Comparison of ENCODE assay signal across 8 cellular contexts in genomic region chr11:8963569-8964323, GRCh38. TPM values are rescaled to one million over a fixed set of nuclear protein-coding genes. Genes with fewer than 3 reads are reported as not detected.
DNase-seq lines count a peak whose midpoint lies in the region; ATAC-seq and TF ChIP-seq lines count a peak whose summit lies in the region.

No MANE protein-coding gene starts in this region.

- H3K4me2 ChIP-seq in DND-41 (ENCODE audit: insufficient read depth, low read length) (peak overlapping the region; percentile 98), KMS-11 (peak overlapping the region; percentile 46)

- TF ChIP-seq EP300 in ovary (IDR thresholded peaks at IDR 0.05) (no peak), transverse colon (IDR thresholded peaks at IDR 0.05; ENCODE audit: low read depth) (no peak)

- H3K27ac ChIP-seq in DND-41 (ENCODE audit: low read length) = peak overlapping the region; percentile 83
- H3K27ac ChIP-seq in KMS-11 = peak overlapping the region; percentile 88
- peak overlapping the region; percentile 58 to 83 for H3K27ac ChIP-seq in ovary
- peak overlapping the region; percentile 93 to 99 (median 96) for H3K27ac ChIP-seq in transverse colon

- H3K4me1 Mint-ChIP-seq in activated naive CD4-positive, alpha-beta T cell treated with anti-CD3 and anti-CD28 coated beads for 36 hours (ENCODE audit: low read depth) = peaks cover 33% of the 10 kb centered on the region

- peak overlapping the region; percentile 92 for H2AFZ ChIP-seq in DND-41 (ENCODE audit: low read depth, low read length)
- peak overlapping the region; percentile 96 for H2AFZ ChIP-seq in KMS-11 (ENCODE audit: low read depth)

- peaks cover 3% of the 10 kb centered on the region for H3K36me3 ChIP-seq in DND-41 (ENCODE audit: insufficient read depth, low read length)
- no peaks in the 10 kb centered on the region for H3K36me3 ChIP-seq in KMS-11 (ENCODE audit: insufficient read depth)
- no peaks in the 10 kb centered on the region for H3K36me3 ChIP-seq in ovary
- no peaks in the 10 kb centered on the region for H3K36me3 ChIP-seq in transverse colon

- ATAC-seq in DND-41 (ENCODE audit: insufficient read depth, low read depth) = peak; percentile 79
- peak; percentile 66 for ATAC-seq in GM21786 (IDR thresholded peaks at IDR 0.05; ENCODE audit: unreplicated experiment)

- WGBS in ovary, 3 donors = 2 to 4% (median 2%) methylated on average over 36 to 39 of the region's 39 CpGs
- WGBS in transverse colon (ENCODE audit: low coverage in 1 of 2), 2 donors = 2 to 6% methylated on average over 3 to 34 of the region's 39 CpGs

- no peaks in the 10 kb centered on the region for H3K9me3 Mint-ChIP-seq in activated naive CD4-positive, alpha-beta T cell treated with anti-CD3 and anti-CD28 coated beads for 36 hours

- H3K79me2 ChIP-seq in DND-41 (ENCODE audit: insufficient read depth, low read length) (peaks cover 42% of the 10 kb centered on the region), KMS-11 (ENCODE audit: insufficient read depth, low read depth) (peaks cover 32% of the 10 kb centered on the region; the same call in 1 of the 2 replicates)

- H3K27me3 Mint-ChIP-seq in activated naive CD4-positive, alpha-beta T cell treated with anti-CD3 and anti-CD28 coated beads for 36 hours (ENCODE audit: low read depth) = no peaks in the 10 kb centered on the region

- TF ChIP-seq POLR2A in Raji (IDR thresholded peaks at IDR 0.05; ENCODE audit: insufficient read depth, low read depth, low read length) (peak; percentile 71), ovary (IDR thresholded peaks at IDR 0.05) (no peak), transverse colon (IDR thresholded peaks at IDR 0.05) (no peak)

- TF ChIP-seq CTCF in DND-41 (IDR thresholded peaks at IDR 0.05; ENCODE audit: borderline replicate concordance, extremely low read depth, low read length, poor library complexity, severe bottlenecking) = no peak
- TF ChIP-seq CTCF in KMS-11 (conservative IDR thresholded peaks at IDR 0.05; ENCODE audit: low read depth, low read length) = no peak
- no peak for TF ChIP-seq CTCF in ovary (IDR thresholded peaks at IDR 0.05)
- TF ChIP-seq CTCF in transverse colon (IDR thresholded peaks at IDR 0.05) = no peak

- H3K27ac Mint-ChIP-seq in activated naive CD4-positive, alpha-beta T cell treated with anti-CD3 and anti-CD28 coated beads for 36 hours = peak overlapping the region; percentile 88

- CTCF ChIA-PET in activated naive CD4-positive, alpha-beta T cell treated with anti-CD3 and anti-CD28 coated beads for 36 hours (lab: Charles Lee) = interaction anchor here (0.6 to 1.4 kb wide), 3 partner anchors 174 to 796 kb away, joined by 3 to 11 read pairs (median 3); no protein-coding TSS in a partner anchor

- in situ Hi-C loops in transverse colon (cut with MboI; ENCODE audit: low pct_ligation_motif_present in 1 of 4, low pct_unique_long_range_greater_than_20kb in 1 of 4, low sequenced_read_pairs in 3 of 4) = loop anchor here in 3 of 4 donors (25.0 kb wide), 1 partner anchor 276 kb away; the partner anchor contains the start of genes RPL27A (in 3 of the 3) and TRIM66 (in 3 of the 3)

- H3K9ac ChIP-seq in DND-41 (ENCODE audit: low read depth, low read length) (peak overlapping the region; percentile 85), KMS-11 (peak overlapping the region; percentile 94)

- H3K4me3 ChIP-seq in DND-41 (ENCODE audit: low read depth in 1 of 2, low read length in 2 of 2) (peak overlapping the region; percentile 52 to 84), KMS-11 (IDR thresholded peaks at IDR 0.05; ENCODE audit: insufficient read depth, low read depth, low read length) (peak overlapping the region; percentile 2), ovary (peak overlapping the region; percentile 88), transverse colon (peak overlapping the region; percentile 61 to 87 (median 78))

- intact Hi-C loops in activated naive CD4-positive, alpha-beta T cell treated with anti-CD3 and anti-CD28 coated beads for 36 hours (cut with micrococcal nuclease) = loop anchor here (1.0 to 5.0 kb wide), 7 partner anchors 38 to 351 kb away; partner anchors contain the start of genes RPL27A, TMEM41B and TRIM66
- intact Hi-C loops in ovary (cut with DNase I) (loop anchor here in 3 of 4 donors (2.0 to 10.0 kb wide), 4 partner anchors 53 to 739 kb away; partner anchors contain the start of gene AKIP1 (in 1 of the 3)), transverse colon (cut with DNase I; ENCODE audit: low total_unique reads) (loop anchor here (5.0 kb wide), 2 partner anchors 51 to 281 kb away; partner anchors contain the start of genes AKIP1, RPL27A and TRIM66)

- H4K20me1 ChIP-seq in DND-41 (ENCODE audit: insufficient read depth, low read length) (peaks cover 4% of the 10 kb centered on the region), KMS-11 (ENCODE audit: insufficient read depth) (no peaks in the 10 kb centered on the region)

- peak overlapping the region; percentile 98 for H3K4me3 Mint-ChIP-seq in activated naive CD4-positive, alpha-beta T cell treated with anti-CD3 and anti-CD28 coated beads for 36 hours

- DNase-seq in DND-41 = peak; percentile 77
- peak; percentile 84 for DNase-seq in activated naive CD4-positive, alpha-beta T cell treated with anti-CD3 and anti-CD28 coated beads for 36 hours
- peak; percentile 4 for DNase-seq in globus pallidus (ENCODE audit: low spot score)
- DNase-seq in ovary = peak in 4 of 5 donors; percentile 75 to 84 (median 77)
- peak; percentile 90 for DNase-seq in transverse colon

- H3K27me3 ChIP-seq in DND-41 (ENCODE audit: insufficient read depth, low read length, poor library complexity) = no peaks in the 10 kb centered on the region
- no peaks in the 10 kb centered on the region for H3K27me3 ChIP-seq in KMS-11 (ENCODE audit: insufficient read depth, low read depth)
- H3K27me3 ChIP-seq in ovary = no peaks in the 10 kb centered on the region
- H3K27me3 ChIP-seq in transverse colon = no peaks in the 10 kb centered on the region

- peaks cover 9% of the 10 kb centered on the region for H3K36me3 Mint-ChIP-seq in activated naive CD4-positive, alpha-beta T cell treated with anti-CD3 and anti-CD28 coated beads for 36 hours (ENCODE audit: low read depth)

- H3K4me1 ChIP-seq in DND-41 (ENCODE audit: insufficient read depth, low read length) (peaks cover 30% of the 10 kb centered on the region), KMS-11 (ENCODE audit: low read depth, poor library complexity, severe bottlenecking) (peaks cover 40% of the 10 kb centered on the region), ovary (ENCODE audit: insufficient read depth) (peaks cover 8% of the 10 kb centered on the region), transverse colon (peaks cover 16 to 35% (median 25%) of the 10 kb centered on the region in 4 donors)

- H3K9me3 ChIP-seq in DND-41 (ENCODE audit: insufficient read depth, low read length, severe bottlenecking) (no peaks in the 10 kb centered on the region), ovary (no peaks in the 10 kb centered on the region), transverse colon (no peaks in the 10 kb centered on the region)

RNA-seq across cellular contexts. Expression of gene TMEM9B, which starts 0.5 kb away (rescaled TPM):
- total RNA-seq in activated naive CD4-positive, alpha-beta T cell treated with anti-CD3 and anti-CD28 coated beads for 36 hours = 10 to 100 TPM; 13.4 to 13.6 TPM
- total RNA-seq in ovary = 10 to 100 TPM; 20.3 to 38.8 (median 29.2) TPM
- polyA plus RNA-seq in ovary = 10 to 100 TPM; 25.8 to 50.8 TPM
- total RNA-seq in transverse colon = 10 to 100 TPM; 20.5 to 93.9 (median 58.5) TPM

RNA-seq across cellular contexts. Expression of gene ASCL3, which starts 20.9 kb away (rescaled TPM):
- total RNA-seq in activated naive CD4-positive, alpha-beta T cell treated with anti-CD3 and anti-CD28 coated beads for 36 hours = not detected
- total RNA-seq in ovary = not detected
- polyA plus RNA-seq in ovary = not detected
- total RNA-seq in transverse colon = not detected

RNA-seq across cellular contexts. Expression of gene C11orf16, which starts 31.0 kb away (rescaled TPM):
- total RNA-seq in activated naive CD4-positive, alpha-beta T cell treated with anti-CD3 and anti-CD28 coated beads for 36 hours = not detected
- 1 to 10 TPM in 2 of 7 donors, under 1 TPM in 2, not detected in 3; 0.20 to 3.7 (median 0.96) TPM for total RNA-seq in ovary
- not detected for polyA plus RNA-seq in ovary
- total RNA-seq in transverse colon = not detected

RNA-seq across cellular contexts. Expression of gene NRIP3, which starts 40.1 kb away (rescaled TPM):
- total RNA-seq in activated naive CD4-positive, alpha-beta T cell treated with anti-CD3 and anti-CD28 coated beads for 36 hours = 1 to 10 TPM; 3.0 to 3.5 TPM
- 1 to 10 TPM in 3 of 7 donors, under 1 TPM in 4; 0.24 to 1.6 (median 0.99) TPM for total RNA-seq in ovary
- polyA plus RNA-seq in ovary = 10 to 100 TPM in 1 of 2 donors, under 1 TPM in 1; 0.24 to 16.9 TPM
- 1 to 10 TPM in 1 of 4 donors, under 1 TPM in 1, not detected in 2; 0.82 to 1.9 TPM for total RNA-seq in transverse colon

RNA-seq across cellular contexts. Expression of gene AKIP1, which starts 52.8 kb away (rescaled TPM):
- 10 to 100 TPM; 41.5 to 43.9 TPM for total RNA-seq in activated naive CD4-positive, alpha-beta T cell treated with anti-CD3 and anti-CD28 coated beads for 36 hours
- total RNA-seq in ovary = 10 to 100 TPM; 12.4 to 26.2 (median 18.8) TPM
- 10 to 100 TPM; 20.8 to 42.3 TPM for polyA plus RNA-seq in ovary
- total RNA-seq in transverse colon = 10 to 100 TPM in 2 of 4 donors, 1 to 10 TPM in 2; 5.2 to 21.2 (median 11.0) TPM

Comparison
In these comparisons a context has a peak if more than half of its experiments do, and no peak if none do; other contexts are left out.
1. Peak in every context shown above with its lines: DNase-seq, ATAC-seq, H3K4me3 ChIP-seq and H3K27ac ChIP-seq.
2. DNase-seq: peak in every context shown above with its lines; median percentile 90 in transverse colon; 84 in activated naive CD4-positive, alpha-beta T cell treated with anti-CD3 and anti-CD28 coated beads for 36 hours; 77 in DND-41; 77 in ovary; 4 in globus pallidus.
3. H3K4me3 ChIP-seq: peak in every context shown above with its lines; median percentile 88 in ovary; 78 in transverse colon; 68 in DND-41; 2 in KMS-11.